Comparison of ENCODE assay signal across 27 cellular contexts in the genomic region with DNA sequence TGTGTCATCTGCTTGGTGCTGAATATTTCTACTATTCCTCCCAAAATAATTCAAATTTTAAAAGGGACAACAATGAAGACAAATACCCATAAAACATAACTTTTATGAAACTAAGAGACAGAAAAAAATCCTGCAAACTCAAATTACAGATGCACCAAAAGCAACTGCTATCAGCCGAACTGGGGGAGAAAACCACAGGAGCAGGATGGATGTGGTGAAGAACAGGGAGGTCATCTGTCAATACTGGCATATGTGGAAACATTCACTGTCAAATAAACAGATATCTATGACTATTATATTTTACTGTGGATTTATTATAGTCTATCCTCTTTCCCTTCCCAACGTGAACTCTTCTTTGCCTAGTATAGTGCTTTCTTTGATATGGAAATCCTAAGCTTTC.
"Had no signal": no experiment of that assay in that cellular context is flagged by ENCODE, and none has a peak within 500 bp of the region (broad histone marks: within the 10 kb centered on the region; RNA-seq: fewer than 3 reads in every experiment).

No MANE protein-coding gene starts in this region.

- DNase-seq: activated CD4-positive, alpha-beta memory T cell treated with anti-CD3 and anti-CD28 coated beads for 36 hours; activated CD4-positive, alpha-beta T cell treated with anti-CD3 and anti-CD28 coated beads for 36 hours; activated CD4-positive, alpha-beta T cell treated with anti-CD3 and anti-CD28 coated beads, Interleukin-2, amount 10 ng/mL, durations not matched to agents 24 days and 14 days; activated CD4-positive, CD25-positive, alpha-beta regulatory T cell; activated CD4-positive, CD25-positive, alpha-beta regulatory T cell treated with anti-CD3 and anti-CD28 coated beads, Interleukin-2, amount 50 U/mL, for 72 hours; activated CD8-positive, alpha-beta memory T cell treated with anti-CD3 and anti-CD28 coated beads, Interleukin-2, amount 10 ng/mL, durations not matched to agents 7 days and 5 days; activated CD8-positive, alpha-beta memory T cell treated with anti-CD3 and anti-CD28 coated beads, Interleukin-2, amount 50 U/mL, for 4 hours; activated CD8-positive, alpha-beta T cell treated with anti-CD3 and anti-CD28 coated beads, Interleukin-2, amount 10 ng/mL, durations not matched to agents 7 days and 5 days; activated effector memory CD4-positive, alpha-beta T cell treated with anti-CD3 and anti-CD28 coated beads, Interleukin-2, amount 50 U/mL, for 16 hours; activated naive CD4-positive, alpha-beta T cell treated with anti-CD3 and anti-CD28 coated beads for 36 hours; activated naive CD8-positive, alpha-beta T cell treated with anti-CD3 and anti-CD28 coated beads for 36 hours; activated naive CD8-positive, alpha-beta T cell treated with anti-CD3 and anti-CD28 coated beads, Interleukin-2, amount 50 U/mL, for 24 hours; activated T-cell treated with anti-CD3 and anti-CD28 coated beads, Interleukin-2, amount 50 U/mL, for 1 hour; activated T-cell treated with anti-CD3 and anti-CD28 coated beads, Interleukin-2, amount 50 U/mL, for 48 hours; adrenal gland; central memory CD4-positive, alpha-beta T cell; dorsolateral prefrontal cortex; effector memory CD4-positive, alpha-beta T cell; endodermal cell; foreskin fibroblast; head of caudate nucleus; hippocampal formation had no signal

- H3K4me1 ChIP-seq: adrenal gland, ascending aorta, breast epithelium had no signal

- ATAC-seq: activated CD4-positive, alpha-beta T cell treated with anti-CD3 and anti-CD28 coated beads for 36 hours; activated CD8-positive, alpha-beta memory T cell treated with anti-CD3 and anti-CD28 coated beads, Interleukin-2, amount 10 ng/mL, durations not matched to agents 7 days and 5 days; activated CD8-positive, alpha-beta T cell treated with anti-CD3 and anti-CD28 coated beads, Interleukin-2, amount 10 ng/mL, durations not matched to agents 7 days and 5 days; activated naive CD8-positive, alpha-beta T cell treated with anti-CD3 and anti-CD28 coated beads, Interleukin-2, amount 50 U/mL, for 24 hours; esophagus mucosa had no signal

- H3K27ac ChIP-seq: adrenal gland, ascending aorta, breast epithelium, cardiac muscle cell, coronary artery, dorsolateral prefrontal cortex had no signal

- H3K9me3 ChIP-seq: adrenal gland, ascending aorta, breast epithelium had no signal

- H3K4me3 ChIP-seq: adrenal gland, ascending aorta, breast epithelium, cardiac muscle cell, coronary artery, dorsolateral prefrontal cortex had no signal

- H3K36me3 ChIP-seq: adrenal gland, ascending aorta, breast epithelium, cardiac muscle cell had no signal

- H3K27me3 ChIP-seq: adrenal gland, ascending aorta, breast epithelium, cardiac muscle cell, dorsolateral prefrontal cortex had no signal
